In the genomic region with DNA sequence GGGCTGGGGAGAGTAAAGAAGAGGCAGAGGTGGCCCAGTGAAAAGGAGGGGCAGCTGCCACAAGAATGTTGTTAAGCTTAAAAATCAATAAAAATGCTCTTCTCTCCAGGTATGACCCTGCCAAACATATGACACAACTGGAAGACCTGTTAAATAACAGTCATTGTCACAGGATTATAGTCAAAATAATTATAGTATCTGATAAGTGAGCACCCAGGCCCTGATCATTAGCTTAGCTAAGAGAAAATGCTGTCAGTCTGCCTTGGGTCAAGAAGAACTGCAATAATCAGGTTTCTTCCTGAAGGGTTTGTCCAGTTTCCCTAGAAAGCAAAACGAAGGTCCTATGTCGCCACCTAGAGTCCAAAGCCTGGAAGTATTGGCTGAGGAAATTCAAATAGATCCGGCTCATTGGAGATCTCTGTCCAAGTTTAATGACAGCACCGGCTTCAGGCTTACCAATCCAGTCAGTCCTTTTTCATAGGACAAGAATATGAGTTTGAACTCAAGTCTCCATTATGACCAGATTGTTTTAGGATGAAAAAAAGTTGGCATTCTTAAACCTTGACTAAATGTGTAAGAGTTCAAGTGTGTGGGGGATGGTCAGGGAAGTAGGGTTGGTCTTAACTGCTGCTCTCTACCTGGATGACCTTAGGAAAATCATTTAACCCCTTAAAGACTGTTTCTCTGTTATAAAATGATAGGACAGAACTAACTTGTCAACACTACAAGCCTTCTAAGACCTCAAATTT, we compare ENCODE assay signal across 8 cellular contexts. TPM values are rescaled to one million over a fixed set of nuclear protein-coding genes. Genes with fewer than 3 reads are reported as not detected.
A peak's percentile ranks its signal among the peaks of the same experiment; 100 is the strongest.
DNase-seq lines count a peak whose midpoint lies in the region; ATAC-seq and TF ChIP-seq lines count a peak whose summit lies in the region.

No MANE protein-coding gene starts in this region.

- in situ Hi-C loops in Caki2 (cut with HindIII; ENCODE audit: low pct_unique_long_range_greater_than_20kb, low sequenced_read_pairs): no loop called here

- peak; percentile 47 to 73 (median 59) for TF ChIP-seq CTCF in gastroesophageal sphincter (IDR thresholded peaks at IDR 0.05)

- H3K27me3 Mint-ChIP-seq in activated CD4-positive, alpha-beta T cell treated with anti-CD3 and anti-CD28 coated beads, Interleukin-2, amount 10 ng/mL, durations not matched to agents 24 days and 14 days: peaks cover 2% of the 10 kb centered on the region

- no peaks in the 10 kb centered on the region for H3K36me3 Mint-ChIP-seq in activated CD4-positive, alpha-beta T cell treated with anti-CD3 and anti-CD28 coated beads, Interleukin-2, amount 10 ng/mL, durations not matched to agents 24 days and 14 days (ENCODE audit: low read depth)

- 0 to 5% methylated on average over 4 of the region's 4 CpGs for WGBS in gastroesophageal sphincter (ENCODE audit: low coverage in 1 of 2), 2 donors

- intact Hi-C loops in activated CD4-positive, alpha-beta T cell treated with anti-CD3 and anti-CD28 coated beads, Interleukin-2, amount 10 ng/mL, durations not matched to agents 24 days and 14 days (cut with micrococcal nuclease): loop anchor here (1.0 kb wide), 1 partner anchor 52 kb away; no protein-coding TSS in a partner anchor

- DNase-seq in Caki2 (ENCODE audit: low read depth) (peak; percentile 68), NCI-H2227 treated with DMSO at 0.1 percent for 48 hours (lab: John Stamatoyannopoulos, UW) (peak; percentile 92), pulmonary artery endothelial cell (ENCODE audit: low read depth, low spot score) (peak; percentile 13), cerebellar nuclear complex (lab: John Stamatoyannopoulos, UW) (no peak)
- DNase-seq in activated CD4-positive, alpha-beta T cell treated with anti-CD3 and anti-CD28 coated beads, Interleukin-2, amount 10 ng/mL, durations not matched to agents 24 days and 14 days: peak; percentile 81

- peaks cover 46% of the 10 kb centered on the region for H3K27me3 ChIP-seq in gastroesophageal sphincter

- H3K9me3 ChIP-seq in gastroesophageal sphincter: no peaks in the 10 kb centered on the region

- H3K4me3 Mint-ChIP-seq in activated CD4-positive, alpha-beta T cell treated with anti-CD3 and anti-CD28 coated beads, Interleukin-2, amount 10 ng/mL, durations not matched to agents 24 days and 14 days: no peak overlapping the region

- H3K27ac Mint-ChIP-seq in activated CD4-positive, alpha-beta T cell treated with anti-CD3 and anti-CD28 coated beads, Interleukin-2, amount 10 ng/mL, durations not matched to agents 24 days and 14 days: no peak overlapping the region

- TF ChIP-seq POLR2A in gastroesophageal sphincter (IDR thresholded peaks at IDR 0.05): no peak

- H3K36me3 ChIP-seq in gastroesophageal sphincter: no peaks in the 10 kb centered on the region

- no peak overlapping the region for H3K27ac ChIP-seq in gastroesophageal sphincter

- no peak for TF ChIP-seq EP300 in gastroesophageal sphincter (IDR thresholded peaks at IDR 0.05)

- ATAC-seq in GM19035 (IDR thresholded peaks at IDR 0.05; ENCODE audit: unreplicated experiment) (peak; percentile 86), HG03520 (IDR thresholded peaks at IDR 0.05; ENCODE audit: unreplicated experiment) (peak; percentile 55), gastroesophageal sphincter (no peak)

- no peaks in the 10 kb centered on the region for H3K4me1 Mint-ChIP-seq in activated CD4-positive, alpha-beta T cell treated with anti-CD3 and anti-CD28 coated beads, Interleukin-2, amount 10 ng/mL, durations not matched to agents 24 days and 14 days

- H3K9me3 Mint-ChIP-seq in activated CD4-positive, alpha-beta T cell treated with anti-CD3 and anti-CD28 coated beads, Interleukin-2, amount 10 ng/mL, durations not matched to agents 24 days and 14 days: no peaks in the 10 kb centered on the region

- no peak overlapping the region for H3K4me3 ChIP-seq in gastroesophageal sphincter

- no peaks in the 10 kb centered on the region for H3K4me1 ChIP-seq in gastroesophageal sphincter

RNA-seq across cellular contexts. Expression of gene NKX2-8, which starts 22.5 kb away (rescaled TPM):
- total RNA-seq in Caki2 (2014; rRNA removed; shearing (Covaris generic); ENCODE audit: low replicate concordance): 2.4 and 5.5 TPM in 2 replicates
- total RNA-seq in activated CD4-positive, alpha-beta T cell treated with anti-CD3 and anti-CD28 coated beads, Interleukin-2, amount 10 ng/mL, durations not matched to agents 24 days and 14 days: not detected in 2 replicates
- total RNA-seq in gastroesophageal sphincter: not detected
- not detected in 2 replicates for total RNA-seq in pulmonary artery endothelial cell

RNA-seq across cellular contexts. Expression of gene PAX9, which starts 56.7 kb away (rescaled TPM):
- total RNA-seq in Caki2 (2014; rRNA removed; shearing (Covaris generic); ENCODE audit: low replicate concordance): 0.29 and 0.34 TPM in 2 replicates
- not detected in 2 replicates for total RNA-seq in activated CD4-positive, alpha-beta T cell treated with anti-CD3 and anti-CD28 coated beads, Interleukin-2, amount 10 ng/mL, durations not matched to agents 24 days and 14 days
- total RNA-seq in gastroesophageal sphincter (1 to 10 TPM in 3 of 4 donors, under 1 TPM in 1; 0.81 to 5.4 (median 1.3) TPM), pulmonary artery endothelial cell (not detected in 2 replicates)

Comparison
In these comparisons a context has a peak if more than half of its experiments do, and no peak if none do; other contexts are left out.
1. DNase-seq: peak in Caki2 (single experiment), NCI-H2227 treated with DMSO at 0.1 percent for 48 hours (single experiment), activated CD4-positive, alpha-beta T cell treated with anti-CD3 and anti-CD28 coated beads, Interleukin-2, amount 10 ng/mL, durations not matched to agents 24 days and 14 days (single experiment) and pulmonary artery endothelial cell (single experiment); none in cerebellar nuclear complex (0 of 2).